1 cellular context compared by ENCODE assay signal in the genomic region with DNA sequence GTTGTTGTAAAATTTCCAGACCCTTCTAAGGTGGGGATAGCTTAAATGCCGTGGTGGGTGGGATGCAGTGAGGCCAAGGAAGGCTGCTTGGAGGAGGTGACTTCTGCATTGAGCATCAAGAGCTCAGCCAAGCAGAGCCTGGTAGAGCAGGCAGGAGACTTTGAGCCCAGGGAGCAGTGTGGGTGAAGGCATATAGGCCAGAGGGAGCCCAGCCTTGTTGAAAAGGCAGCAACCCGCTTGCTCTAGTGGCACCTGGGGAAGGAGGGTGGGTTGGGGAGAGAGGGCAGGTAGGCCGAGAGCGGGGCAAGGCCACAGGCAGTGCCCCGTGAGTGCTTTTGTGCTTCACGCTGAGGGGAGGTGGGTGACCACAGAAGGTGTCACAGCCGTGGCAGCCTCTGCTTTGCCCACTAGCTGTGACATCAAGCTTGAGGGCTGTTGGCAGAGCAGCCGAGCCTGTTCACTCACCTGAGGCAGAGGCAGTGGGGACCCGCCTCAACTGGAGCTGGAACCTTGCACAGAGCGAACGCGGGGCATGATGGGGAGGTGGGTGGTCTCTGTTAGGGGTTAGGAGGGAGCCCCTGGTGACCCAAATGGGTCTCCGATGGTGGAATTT.
TF ChIP-seq lines count a peak whose summit lies in the region.

No MANE protein-coding gene starts in this region.

TF ChIP-seq in K562, 482 proteins besides CTCF, POLR2A, EP300 and RAD21 (continued from another document):
- TF ChIP-seq, protein P1, sequence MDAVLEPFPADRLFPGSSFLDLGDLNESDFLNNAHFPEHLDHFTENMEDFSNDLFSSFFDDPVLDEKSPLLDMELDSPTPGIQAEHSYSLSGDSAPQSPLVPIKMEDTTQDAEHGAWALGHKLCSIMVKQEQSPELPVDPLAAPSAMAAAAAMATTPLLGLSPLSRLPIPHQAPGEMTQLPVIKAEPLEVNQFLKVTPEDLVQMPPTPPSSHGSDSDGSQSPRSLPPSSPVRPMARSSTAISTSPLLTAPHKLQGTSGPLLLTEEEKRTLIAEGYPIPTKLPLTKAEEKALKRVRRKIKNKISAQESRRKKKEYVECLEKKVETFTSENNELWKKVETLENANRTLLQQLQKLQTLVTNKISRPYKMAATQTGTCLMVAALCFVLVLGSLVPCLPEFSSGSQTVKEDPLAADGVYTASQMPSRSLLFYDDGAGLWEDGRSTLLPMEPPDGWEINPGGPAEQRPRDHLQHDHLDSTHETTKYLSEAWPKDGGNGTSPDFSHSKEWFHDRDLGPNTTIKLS (IDR thresholded peaks at IDR 0.05; ENCODE audit: borderline replicate concordance, low read depth): no peak
